In the genomic region with DNA sequence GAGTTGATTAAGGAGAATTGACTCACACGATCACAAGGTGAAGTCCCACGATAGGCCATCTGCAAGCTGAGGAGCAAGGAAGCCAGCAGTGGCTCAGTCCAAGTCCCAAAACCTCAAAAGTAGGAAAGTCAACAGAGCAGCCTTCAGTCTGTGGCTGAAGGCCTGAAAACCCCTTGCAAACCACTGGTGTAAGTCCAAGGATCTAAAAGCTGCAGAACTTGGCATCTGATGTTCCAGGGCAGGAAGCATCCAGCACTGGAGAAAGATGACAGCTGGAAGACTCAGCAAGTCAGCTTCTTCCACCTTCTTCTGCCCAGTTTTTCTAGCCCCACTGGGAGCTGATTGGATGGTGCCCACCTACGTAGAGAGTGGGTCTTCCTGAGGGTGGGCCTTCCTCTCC, we compare ENCODE assay signal across 4 cellular contexts. TPM values are rescaled to one million over a fixed set of nuclear protein-coding genes. Genes with fewer than 3 reads are reported as not detected.
DNase-seq lines count a peak whose midpoint lies in the region; ATAC-seq lines count a peak whose summit lies in the region.
"Not testable (repeated sequence)": the region's sequence is repeated elsewhere in the genome, so short reads cannot be mapped to it uniquely, and the experiment has no call there.
"Had no signal": no experiment of that assay in that cellular context is flagged by ENCODE, and none has a peak within 500 bp of the region (broad histone marks: within the 10 kb centered on the region; RNA-seq: fewer than 3 reads in every experiment).

No MANE protein-coding gene starts in this region.

- intact Hi-C loops in Right ventricle myocardium superior (cut with DNase I): loop anchor here (5.0 kb wide), 1 partner anchor 1374 kb away; no protein-coding TSS in a partner anchor
- intact Hi-C loops in left ventricle myocardium superior (cut with micrococcal nuclease): not testable (repeated sequence)

- peak; percentile 48 for ATAC-seq in Right ventricle myocardium superior (ENCODE audit: poor library complexity)
- peak; percentile 60 for ATAC-seq in left ventricle myocardium superior

- DNase-seq in Right ventricle myocardium superior, left ventricle myocardium superior: not testable (repeated sequence)

RNA-seq across cellular contexts. Expression of a gene that starts 25.2 kb away (rescaled TPM):
- total RNA-seq in Right ventricle myocardium superior: 15.9 TPM
- 15.1 TPM for total RNA-seq in left ventricle myocardium superior

RNA-seq across cellular contexts. Expression of a gene that starts 33.4 kb away (rescaled TPM):
- total RNA-seq in Right ventricle myocardium superior: 0.46 TPM
- 2.1 TPM for total RNA-seq in left ventricle myocardium superior
- total RNA-seq: A673, Daoy had no signal
